Comparison of ENCODE assay signal across 8 cellular contexts in the genomic region with DNA sequence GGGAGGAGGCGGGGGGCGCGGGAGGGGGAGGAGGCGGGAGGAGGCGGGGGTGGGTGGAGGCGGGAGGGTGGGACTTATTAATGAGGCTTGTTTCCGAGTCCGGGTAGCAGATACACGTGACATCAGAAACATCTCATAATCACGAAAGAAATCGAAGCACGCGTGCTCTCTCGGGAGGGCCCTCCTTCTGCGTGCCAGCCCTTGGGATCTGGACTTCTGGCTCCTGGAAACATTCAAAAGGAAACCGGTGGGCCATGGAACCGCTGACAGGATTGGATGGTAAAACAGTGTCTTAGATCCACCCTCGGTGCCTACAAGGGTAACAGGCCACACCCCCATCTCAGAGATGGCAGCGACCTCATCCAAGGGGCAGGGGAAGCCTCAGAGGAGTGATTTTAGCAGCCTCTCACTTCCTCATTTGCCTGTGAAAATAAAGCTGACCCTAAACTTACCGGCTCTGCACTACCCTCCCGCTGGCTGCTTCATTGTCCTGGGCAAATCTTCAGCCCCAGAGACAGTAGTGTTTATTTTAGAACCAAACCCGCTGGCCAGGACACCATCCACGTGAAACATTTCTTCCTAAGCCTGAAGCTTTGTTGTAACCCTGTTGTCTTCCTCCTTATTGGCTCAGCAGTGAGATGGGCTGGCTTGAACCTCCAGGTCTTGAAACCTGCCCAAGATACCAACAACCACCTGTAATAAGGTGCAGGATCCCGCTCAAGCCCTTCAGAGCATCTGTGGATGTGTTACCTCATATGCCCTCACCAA.
DNase-seq lines count a peak whose midpoint lies in the region; ATAC-seq and TF ChIP-seq lines count a peak whose summit lies in the region.

No MANE protein-coding gene starts in this region.

- DNase-seq in Calu3 (peak; percentile 16), SK-N-DZ (ENCODE audit: low spot score) (peak; percentile 43), left cardiac atrium (peak; percentile 75), psoas muscle (peak; percentile 73 to 83), vagina (ENCODE audit: extremely low spot score in 2 of 2) (peak in 1 of 2 donors; percentile 94)
- peak; percentile 36 for DNase-seq in activated naive CD8-positive, alpha-beta T cell treated with anti-CD3 and anti-CD28 coated beads, Interleukin-2, amount 10 ng/mL, durations not matched to agents 7 days and 5 days

- intact Hi-C loops in Calu3 (cut with micrococcal nuclease; ENCODE audit: unreplicated experiment): no loop called here
- intact Hi-C loops in left cardiac atrium (cut with DNase I): no loop called here
- intact Hi-C loops in psoas muscle (cut with DNase I): loop anchor here in 1 of 2 donors (10.0 kb wide), 1 partner anchor 99 kb away; the partner anchor contains the start of gene SLC22A23
- intact Hi-C loops in vagina (cut with DNase I): no loop called here

- TF ChIP-seq POLR2A in vagina (IDR thresholded peaks at IDR 0.05): no peak

- H3K27me3 ChIP-seq in HUES48 (ENCODE audit: control insufficient read depth, insufficient read depth, low read length) (no peaks in the 10 kb centered on the region), psoas muscle (ENCODE audit: insufficient read depth in 3 of 3, low read length in 2 of 3) (no peaks in the 10 kb centered on the region), vagina (no peaks in the 10 kb centered on the region)

- H3K4me1 ChIP-seq in HUES48 (ENCODE audit: control insufficient read depth, insufficient read depth, low read length) (peaks cover 25% of the 10 kb centered on the region), psoas muscle (peaks cover 20% of the 10 kb centered on the region), vagina (peaks cover 39% of the 10 kb centered on the region)

- H3K9me3 Mint-ChIP-seq in Calu3 (ENCODE audit: low read depth, unreplicated experiment): no peaks in the 10 kb centered on the region
- H3K9me3 Mint-ChIP-seq in activated naive CD8-positive, alpha-beta T cell treated with anti-CD3 and anti-CD28 coated beads, Interleukin-2, amount 10 ng/mL, durations not matched to agents 7 days and 5 days: no peaks in the 10 kb centered on the region

- peaks cover 8% of the 10 kb centered on the region for H3K4me1 Mint-ChIP-seq in Calu3 (ENCODE audit: low read depth, unreplicated experiment)
- peaks cover 9% of the 10 kb centered on the region for H3K4me1 Mint-ChIP-seq in activated naive CD8-positive, alpha-beta T cell treated with anti-CD3 and anti-CD28 coated beads, Interleukin-2, amount 10 ng/mL, durations not matched to agents 7 days and 5 days

- no TSS peak for BruUV-seq in Calu3 (replicated peaks; lab: Mats Ljungman, UMichigan)

- H3K27ac Mint-ChIP-seq in Calu3 (ENCODE audit: unreplicated experiment): peak overlapping the region; percentile 72
- no peak overlapping the region for H3K27ac Mint-ChIP-seq in activated naive CD8-positive, alpha-beta T cell treated with anti-CD3 and anti-CD28 coated beads, Interleukin-2, amount 10 ng/mL, durations not matched to agents 7 days and 5 days

- peaks cover 7% of the 10 kb centered on the region for H3K36me3 Mint-ChIP-seq in Calu3 (ENCODE audit: insufficient read depth, unreplicated experiment)
- H3K36me3 Mint-ChIP-seq in activated naive CD8-positive, alpha-beta T cell treated with anti-CD3 and anti-CD28 coated beads, Interleukin-2, amount 10 ng/mL, durations not matched to agents 7 days and 5 days: no peaks in the 10 kb centered on the region

- H3K9me3 ChIP-seq in HUES48 (ENCODE audit: control insufficient read depth, insufficient read depth, low read length): no peaks in the 10 kb centered on the region
- no peaks in the 10 kb centered on the region for H3K9me3 ChIP-seq in psoas muscle
- H3K9me3 ChIP-seq in vagina: no peaks in the 10 kb centered on the region

- H3K9ac ChIP-seq in HUES48 (ENCODE audit: low read depth, low read length): no peak overlapping the region

- 2% methylated on average over 18 to 19 of the region's 24 CpGs for WGBS in psoas muscle, 3 donors

- H3K27ac ChIP-seq in HUES48 (ENCODE audit: low read depth, low read length): peak overlapping the region; percentile 90
- H3K27ac ChIP-seq in psoas muscle: peak overlapping the region; percentile 75
- peak overlapping the region; percentile 95 for H3K27ac ChIP-seq in vagina

- H3K36me3 ChIP-seq in HUES48 (ENCODE audit: control insufficient read depth, insufficient read depth, low read length): no peaks in the 10 kb centered on the region
- no peaks in the 10 kb centered on the region for H3K36me3 ChIP-seq in psoas muscle (ENCODE audit: insufficient read depth in 1 of 2, low read depth in 1 of 2)
- no peaks in the 10 kb centered on the region for H3K36me3 ChIP-seq in vagina

- POLR2A ChIA-PET in activated naive CD8-positive, alpha-beta T cell treated with anti-CD3 and anti-CD28 coated beads, Interleukin-2, amount 10 ng/mL, durations not matched to agents 7 days and 5 days (lab: Charles Lee): no interaction called here

- ATAC-seq in GM21423 (IDR thresholded peaks at IDR 0.05; ENCODE audit: unreplicated experiment) (peak; percentile 96), left cardiac atrium (peak; percentile 77 to 85), psoas muscle (peak; percentile 56 to 81 (median 74))
- peak; percentile 53 for ATAC-seq in activated naive CD8-positive, alpha-beta T cell treated with anti-CD3 and anti-CD28 coated beads, Interleukin-2, amount 10 ng/mL, durations not matched to agents 7 days and 5 days (ENCODE audit: low read depth)

- peak overlapping the region; percentile 65 for H3K4me3 Mint-ChIP-seq in Calu3 (ENCODE audit: low read depth, unreplicated experiment)
- H3K4me3 Mint-ChIP-seq in activated naive CD8-positive, alpha-beta T cell treated with anti-CD3 and anti-CD28 coated beads, Interleukin-2, amount 10 ng/mL, durations not matched to agents 7 days and 5 days: peak overlapping the region; percentile 59

- CTCF ChIA-PET in Calu3 (lab: Charles Lee): no interaction called here

- TF ChIP-seq CTCF in Calu3 (IDR thresholded peaks at IDR 0.05; ENCODE audit: unreplicated experiment) (no peak), psoas muscle (IDR thresholded peaks at IDR 0.05) (no peak), vagina (IDR thresholded peaks at IDR 0.05) (no peak)

- H3K4me3 ChIP-seq in HUES48 (ENCODE audit: low read depth, low read length) (peak overlapping the region; percentile 43; the same call in 1 of the 2 replicates), psoas muscle (peak overlapping the region; percentile 56), vagina (peak overlapping the region; percentile 34 to 35)

- H3K27me3 Mint-ChIP-seq in Calu3 (ENCODE audit: unreplicated experiment): peaks cover 8% of the 10 kb centered on the region
- H3K27me3 Mint-ChIP-seq in activated naive CD8-positive, alpha-beta T cell treated with anti-CD3 and anti-CD28 coated beads, Interleukin-2, amount 10 ng/mL, durations not matched to agents 7 days and 5 days: peaks cover 25% of the 10 kb centered on the region
